In genomic region chr17:18260332-18261145, GRCh38 we compare ENCODE assay signal across 1 cellular context.
TF ChIP-seq lines count a peak whose summit lies in the region.

MIEF2 (plus strand) TSS chr17:18260662; CDS start chr17:18262721, 2,059 bp downstream.

TF ChIP-seq in K562, 482 proteins besides CTCF, POLR2A, EP300 and RAD21 (continued from another document and continues in another):
- TF ChIP-seq GMEB1 (CRISPR knock-in tag; IDR thresholded peaks at IDR 0.05) = 0 out of 2 replicates have a peak, but pooled peaks have one; percentile 24
- no peak for TF ChIP-seq HBP1 (CRISPR knock-in tag; IDR thresholded peaks at IDR 0.05)
- TF ChIP-seq SMARCA4 (IDR thresholded peaks at IDR 0.05) = no peak
- no peak for TF ChIP-seq SRSF1 (IDR thresholded peaks at IDR 0.05; ENCODE audit: low read depth, low read length)
- TF ChIP-seq ZBTB17 (CRISPR knock-in tag; IDR thresholded peaks at IDR 0.05) = 0 out of 2 replicates have a peak, but pooled peaks have one; percentile 49
- TF ChIP-seq ZNF764 (CRISPR knock-in tag; IDR thresholded peaks at IDR 0.05; ENCODE audit: low read depth) = no peak
- TF ChIP-seq THAP7 (CRISPR knock-in tag; IDR thresholded peaks at IDR 0.05) = no peak
- TF ChIP-seq FOXO4 (CRISPR knock-in tag; IDR thresholded peaks at IDR 0.05) = no peak
- TF ChIP-seq BRCA1 (IDR thresholded peaks at IDR 0.05) = no peak
- TF ChIP-seq BRCA1 (CRISPR knock-in tag; IDR thresholded peaks at IDR 0.05) = no peak
- no peak for TF ChIP-seq CHD1 (IDR thresholded peaks at IDR 0.05; ENCODE audit: low read length)
- peak; percentile 99 for TF ChIP-seq ZFP91 (CRISPR knock-in tag; IDR thresholded peaks at IDR 0.05)
- TF ChIP-seq ZNF140 (CRISPR knock-in tag; IDR thresholded peaks at IDR 0.05) = no peak
- no peak for TF ChIP-seq KAT7 (CRISPR knock-in tag; IDR thresholded peaks at IDR 0.05; ENCODE audit: borderline replicate concordance)
- no peak for TF ChIP-seq HOXB6 (CRISPR knock-in tag; IDR thresholded peaks at IDR 0.05; ENCODE audit: borderline replicate concordance)
- TF ChIP-seq NFYB (IDR thresholded peaks at IDR 0.05; ENCODE audit: extremely low read depth, insufficient read length) = peak; percentile 78
- no peak for TF ChIP-seq STAG1 (CRISPR knock-in tag; IDR thresholded peaks at IDR 0.05; ENCODE audit: borderline replicate concordance)
- no peak for TF ChIP-seq TCF15 (CRISPR knock-in tag; IDR thresholded peaks at IDR 0.05)
- peak; percentile 41 for TF ChIP-seq ATF7 (IDR thresholded peaks at IDR 0.05)
- no peak for TF ChIP-seq PHF20 (IDR thresholded peaks at IDR 0.05; ENCODE audit: partially characterized antibody)
- no peak for TF ChIP-seq ILF3 (IDR thresholded peaks at IDR 0.05; ENCODE audit: borderline replicate concordance)
- no peak for TF ChIP-seq YY1 (IDR thresholded peaks at IDR 0.05; ENCODE audit: borderline replicate concordance in 1 of 3, control insufficient read depth in 1 of 3, extremely low read depth in 1 of 3, insufficient read depth in 3 of 3, insufficient read length in 1 of 3, insufficient replicate concordance in 2 of 3, low read depth in 1 of 3, low read length in 2 of 3)
- TF ChIP-seq ZBTB49 (CRISPR knock-in tag; IDR thresholded peaks at IDR 0.05; ENCODE audit: borderline replicate concordance) = no peak
- TF ChIP-seq NR4A1 (CRISPR knock-in tag; IDR thresholded peaks at IDR 0.05) = no peak
- TF ChIP-seq NR4A1 (tag; IDR thresholded peaks at IDR 0.05) = no peak
- no peak for TF ChIP-seq PHF21A (IDR thresholded peaks at IDR 0.05; ENCODE audit: borderline replicate concordance, low read depth)
- TF ChIP-seq MTA3 (IDR thresholded peaks at IDR 0.05; ENCODE audit: borderline replicate concordance) = 0 out of 2 replicates have a peak, but pooled peaks have one; percentile 50
- TF ChIP-seq CXXC5 (CRISPR knock-in tag; IDR thresholded peaks at IDR 0.05) = peak; percentile 93
- no peak for TF ChIP-seq FOXA3 (CRISPR knock-in tag; conservative IDR thresholded peaks at IDR 0.05 in 1 of 2, IDR thresholded peaks at IDR 0.05 in 1 of 2)
- TF ChIP-seq CREBBP (IDR thresholded peaks at IDR 0.05; ENCODE audit: low read depth, low read length) = no peak
- TF ChIP-seq HDAC3 (IDR thresholded peaks at IDR 0.05; ENCODE audit: borderline replicate concordance, partially characterized antibody) = no peak
- no peak for TF ChIP-seq ZKSCAN8 (CRISPR knock-in tag; IDR thresholded peaks at IDR 0.05)
- TF ChIP-seq TOE1 (IDR thresholded peaks at IDR 0.05; ENCODE audit: borderline replicate concordance) = peak; percentile 82; the same call in 1 of the 2 replicates
- TF ChIP-seq TOE1 (CRISPR knock-in tag; IDR thresholded peaks at IDR 0.05; ENCODE audit: borderline replicate concordance, low read depth) = no peak
- no peak for TF ChIP-seq ZNF584 (CRISPR knock-in tag; IDR thresholded peaks at IDR 0.05; ENCODE audit: low read depth)
- no peak for TF ChIP-seq ZKSCAN3 (CRISPR knock-in tag; IDR thresholded peaks at IDR 0.05)
- 0 out of 2 replicates have a peak, but pooled peaks have one; percentile 27 for TF ChIP-seq CTBP1 (IDR thresholded peaks at IDR 0.05; ENCODE audit: borderline replicate concordance)
- TF ChIP-seq ZNF778 (CRISPR knock-in tag; IDR thresholded peaks at IDR 0.05) = no peak
- 0 out of 2 replicates have a peak, but pooled peaks have one; percentile 11 for TF ChIP-seq AFF4 (CRISPR knock-in tag; IDR thresholded peaks at IDR 0.05)
- TF ChIP-seq BCL6 (CRISPR knock-in tag; IDR thresholded peaks at IDR 0.05) = no peak
- TF ChIP-seq PBX2 (CRISPR knock-in tag; IDR thresholded peaks at IDR 0.05; ENCODE audit: low read depth) = peak; percentile 82
- peak; percentile 95 for TF ChIP-seq PBX2 (tag; conservative IDR thresholded peaks at IDR 0.05; ENCODE audit: low read depth)
- TF ChIP-seq ZNF184 (CRISPR knock-in tag; IDR thresholded peaks at IDR 0.05) = no peak
- no peak for TF ChIP-seq ZNF280B (CRISPR knock-in tag; IDR thresholded peaks at IDR 0.05)
- TF ChIP-seq ZNF583 (CRISPR knock-in tag; IDR thresholded peaks at IDR 0.05) = no peak
- TF ChIP-seq KAT2B (IDR thresholded peaks at IDR 0.05; ENCODE audit: low read depth, low read length) = no peak
- TF ChIP-seq SPI1 (IDR thresholded peaks at IDR 0.05; ENCODE audit: borderline replicate concordance, low read depth, low read length) = no peak
- TF ChIP-seq ARNT (IDR thresholded peaks at IDR 0.05) = no peak
- TF ChIP-seq SMAD1 (IDR thresholded peaks at IDR 0.05; ENCODE audit: low read depth, low read length, partially characterized antibody) = no peak
- no peak for TF ChIP-seq IRF2 (CRISPR knock-in tag; IDR thresholded peaks at IDR 0.05)
